14 cellular contexts compared by ENCODE assay signal in genomic region chr9:124102363-124102762, GRCh38.
DNase-seq lines count a peak whose midpoint lies in the region; ATAC-seq, FAIRE-seq and TF ChIP-seq lines count a peak whose summit lies in the region.
"Had no signal": no experiment of that assay in that cellular context is flagged by ENCODE, and none has a peak within 500 bp of the region (broad histone marks: within the 10 kb centered on the region; RNA-seq: fewer than 3 reads in every experiment).

No MANE protein-coding gene starts in this region.

- no peaks in the 10 kb centered on the region for H3K9me3 Mint-ChIP-seq in stimulated activated memory B cell treated with anti-CD40 and anti-IgM and Interleukin-4, amounts not matched to agents 10 μg/mL and 1 μg/mL and 100 μg/mL, for 72 hours

- no peak overlapping the region for H2AFZ ChIP-seq in H1 (ENCODE audit: low read length)

- peaks cover 65% of the 10 kb centered on the region for H3K27me3 Mint-ChIP-seq in stimulated activated memory B cell treated with anti-CD40 and anti-IgM and Interleukin-4, amounts not matched to agents 10 μg/mL and 1 μg/mL and 100 μg/mL, for 72 hours

- no peak overlapping the region for H2AK5ac ChIP-seq in H1 (ENCODE audit: low read depth, low read length)

- H3K9ac ChIP-seq in BLaER1 treated with 17β-estradiol and CSF1 and Interleukin-3, amounts not matched to agents 10 nM and 100 nM = no peak overlapping the region
- no peak overlapping the region for H3K9ac ChIP-seq in H1 (replicated peaks in 1 of 4; ENCODE audit: extremely low read depth in 1 of 4, low read depth in 3 of 4, low read length in 3 of 4)

- H3K27me3 ChIP-seq in BLaER1 treated with 17β-estradiol and CSF1 and Interleukin-3, amounts not matched to agents 10 nM and 100 nM = no peaks in the 10 kb centered on the region
- H3K27me3 ChIP-seq in H1 (replicated peaks in 1 of 4; ENCODE audit: control insufficient read depth in 3 of 4, extremely low read depth in 1 of 4, insufficient read depth in 3 of 4, low read length in 3 of 4) (no peaks in the 10 kb centered on the region), WERI-Rb-1 (ENCODE audit: insufficient read depth, low read depth, severe bottlenecking) (no peaks in the 10 kb centered on the region)
- H3K27me3 ChIP-seq: BE2C had no signal

- H3K4me3 Mint-ChIP-seq in stimulated activated memory B cell treated with anti-CD40 and anti-IgM and Interleukin-4, amounts not matched to agents 10 μg/mL and 1 μg/mL and 100 μg/mL, for 72 hours = no peak overlapping the region

- WGBS in H1 (ENCODE audit: extremely low coverage in 1 of 2, insufficient coverage in 1 of 2, insufficient read length in 1 of 2, insufficient replicate concordance in 2 of 2, low coverage in 1 of 2, low lambda C conversion rate in 2 of 2, missing lambda C conversion rate in 1 of 2), 2 experiments = 65% methylated on average over 3 of the region's 3 CpGs; no CpG with 5 or more reads in 1 of the 2 experiments

- FAIRE-seq in H1 (lab: Jason Lieb, UNC) = no peak
- FAIRE-seq: A549, GM18507, H54, HepG2, HTR-8/SVneo had no signal

- ATAC-seq in stimulated activated memory B cell treated with anti-CD40 and anti-IgM and Interleukin-4, amounts not matched to agents 10 μg/mL and 1 μg/mL and 100 μg/mL, for 72 hours = peak; percentile 34
- ATAC-seq in HG02678 (IDR thresholded peaks at IDR 0.05; ENCODE audit: unreplicated experiment) = no peak
- ATAC-seq: A549, HepG2 had no signal

- H4K5ac ChIP-seq in H1 (ENCODE audit: insufficient read length, low read depth, low read length) = no peak overlapping the region

- H3K56ac ChIP-seq in H1 (replicated peaks; ENCODE audit: insufficient read length, low read depth, low read length) = no peak overlapping the region

- TF ChIP-seq CTCF in H1 (IDR thresholded peaks at IDR 0.05; ENCODE audit: control extremely low read depth in 1 of 3, insufficient read depth in 1 of 3, low read depth in 1 of 3, low read length in 3 of 3) = no peak
- no peak for TF ChIP-seq CTCF in WERI-Rb-1 (IDR thresholded peaks at IDR 0.05; ENCODE audit: low read depth, low read length)

- no peak for TF ChIP-seq EP300 in H1 (IDR thresholded peaks at IDR 0.05; ENCODE audit: borderline replicate concordance in 1 of 2, low read depth in 2 of 2, low read length in 2 of 2)

- no peaks in the 10 kb centered on the region for H3K79me1 ChIP-seq in H1 (ENCODE audit: low read depth, low read length)

- TF ChIP-seq RAD21 in H1 (IDR thresholded peaks at IDR 0.05 in 1 of 2, conservative IDR thresholded peaks at IDR 0.05 in 1 of 2; ENCODE audit: low read depth in 2 of 2, low read length in 2 of 2) = no peak

- H3K27ac Mint-ChIP-seq in stimulated activated memory B cell treated with anti-CD40 and anti-IgM and Interleukin-4, amounts not matched to agents 10 μg/mL and 1 μg/mL and 100 μg/mL, for 72 hours = no peak overlapping the region

- H3K4me1 Mint-ChIP-seq in stimulated activated memory B cell treated with anti-CD40 and anti-IgM and Interleukin-4, amounts not matched to agents 10 μg/mL and 1 μg/mL and 100 μg/mL, for 72 hours = peaks cover 45% of the 10 kb centered on the region

- peak overlapping the region; percentile 1 to 56 (median 46); a peak in 20 of 22 replicates for H3K4me2 ChIP-seq in BLaER1 treated with 17β-estradiol and CSF1 and Interleukin-3, amounts not matched to agents 10 nM and 100 nM
- no peak overlapping the region for H3K4me2 ChIP-seq in H1 (ENCODE audit: insufficient read depth in 1 of 2, low read depth in 2 of 2, low read length in 2 of 2)
- H3K4me2 ChIP-seq: A549 had no signal

- no peaks in the 10 kb centered on the region for H3K9me3 ChIP-seq in BLaER1 treated with 17β-estradiol and CSF1 and Interleukin-3, amounts not matched to agents 10 nM and 100 nM (replicated peaks in 1 of 11)
- H3K9me3 ChIP-seq in H1 (ENCODE audit: insufficient read depth in 2 of 2, low read depth in 1 of 2, low read length in 1 of 2) (no peaks in the 10 kb centered on the region), WERI-Rb-1 (ENCODE audit: severe bottlenecking) (no peaks in the 10 kb centered on the region)
- H3K9me3 ChIP-seq: A549, BE2C had no signal

- no peak overlapping the region for H4K91ac ChIP-seq in H1 (replicated peaks; ENCODE audit: insufficient read length, low read length)

- H3K23ac ChIP-seq in H1 (ENCODE audit: insufficient read length) = no peak overlapping the region

- no peaks in the 10 kb centered on the region for H3K36me3 Mint-ChIP-seq in stimulated activated memory B cell treated with anti-CD40 and anti-IgM and Interleukin-4, amounts not matched to agents 10 μg/mL and 1 μg/mL and 100 μg/mL, for 72 hours

- no peak overlapping the region for H3K4me3 ChIP-seq in BLaER1 treated with 17β-estradiol and CSF1 and Interleukin-3, amounts not matched to agents 10 nM and 100 nM
- no peak overlapping the region for H3K4me3 ChIP-seq in H1 (ENCODE audit: extremely low read depth in 1 of 4, insufficient read depth in 2 of 4, low read depth in 3 of 4, low read length in 4 of 4)
- H3K4me3 ChIP-seq in WERI-Rb-1 (ENCODE audit: low read depth, low read length) = no peak overlapping the region
- H3K4me3 ChIP-seq: A549 had no signal

- no peaks in the 10 kb centered on the region for H3K79me2 ChIP-seq in H1 (ENCODE audit: control insufficient read depth in 1 of 2, insufficient read depth in 2 of 2, low read length in 2 of 2)

- no peak for TF ChIP-seq POLR2A in H1 (IDR thresholded peaks at IDR 0.05; ENCODE audit: control extremely low read depth in 1 of 2, low read depth in 2 of 2, low read length in 2 of 2)

- H2BK12ac ChIP-seq in H1 (ENCODE audit: low read depth, low read length) = peak overlapping the region; percentile 27; the same call in 1 of the 2 replicates

- DNase-seq in GF-D8 (lab: John Stamatoyannopoulos, UW) (peak; percentile 5), H1 (ENCODE audit: low read depth in 1 of 2, low spot score in 2 of 2) (no peak), NCI-H526 treated with DMSO at 0.1 percent for 48 hours (lab: John Stamatoyannopoulos, UW) (no peak), WERI-Rb-1 (no peak)
- DNase-seq: BE2C, DMS53 had no signal

- H2BK5ac ChIP-seq in H1 (ENCODE audit: low read depth, low read length) = no peak overlapping the region

- no peak overlapping the region for H3K18ac ChIP-seq in H1 (ENCODE audit: extremely low read depth, low read length)

- H3K14ac ChIP-seq in H1 (ENCODE audit: insufficient read length) = no peak overlapping the region

- H3K4me1 ChIP-seq in BLaER1 treated with 17β-estradiol and CSF1 and Interleukin-3, amounts not matched to agents 10 nM and 100 nM = peaks cover 8 to 24% (median 14%) of the 10 kb centered on the region in 10 experiments; a peak in 19 of 20 replicates
- H3K4me1 ChIP-seq in H1 (replicated peaks in 1 of 4; ENCODE audit: control insufficient read depth in 3 of 4, insufficient read depth in 4 of 4, low read length in 3 of 4) = peaks cover 0 to 6% (median 2%) of the 10 kb centered on the region in 4 experiments; a peak in 3 of 7 replicates
- H3K4me1 ChIP-seq: A549, BE2C had no signal

- no peak overlapping the region for H4K8ac ChIP-seq in H1 (ENCODE audit: extremely low read depth, insufficient read depth, low read length)

- POLR2A ChIA-PET in H1 (lab: Charles Lee; ENCODE audit: partially characterized antibody) = no interaction called here

- no peaks in the 10 kb centered on the region for H3K36me3 ChIP-seq in BLaER1 treated with 17β-estradiol and CSF1 and Interleukin-3, amounts not matched to agents 10 nM and 100 nM
- H3K36me3 ChIP-seq in H1 (ENCODE audit: control insufficient read depth in 2 of 4, insufficient read depth in 4 of 4, low read length in 3 of 4) (no peaks in the 10 kb centered on the region), WERI-Rb-1 (no peaks in the 10 kb centered on the region)
- H3K36me3 ChIP-seq: BE2C had no signal

- no peak overlapping the region for H3K27ac ChIP-seq in BLaER1 treated with 17β-estradiol and CSF1 and Interleukin-3, amounts not matched to agents 10 nM and 100 nM
- H3K27ac ChIP-seq in H1 (ENCODE audit: low read depth, low read length) (no peak overlapping the region), WERI-Rb-1 (no peak overlapping the region)
- H3K27ac ChIP-seq: A549 had no signal

- H3K4ac ChIP-seq in H1 (replicated peaks; ENCODE audit: insufficient read length, low read depth, low read length) = no peak overlapping the region

- no peak overlapping the region for H2BK15ac ChIP-seq in H1 (ENCODE audit: low read length)

- no peak overlapping the region for H2BK120ac ChIP-seq in H1 (replicated peaks; ENCODE audit: low read depth, low read length)

- H2BK20ac ChIP-seq in H1 (ENCODE audit: low read length) = no peak overlapping the region

- H4K20me1 ChIP-seq in BLaER1 treated with 17β-estradiol and CSF1 and Interleukin-3, amounts not matched to agents 10 nM and 100 nM = 0 out of 22 replicates have a peak, but pooled peaks cover 0 to 3% (median 0%) of the 10 kb centered on the region in 11 experiments
- H4K20me1 ChIP-seq in H1 (replicated peaks in 1 of 2; ENCODE audit: control insufficient read depth in 1 of 2, insufficient read depth in 2 of 2, low read length in 2 of 2) = peaks cover 0 to 2% of the 10 kb centered on the region in 2 experiments

- CTCF ChIA-PET in H1 (lab: Charles Lee; ENCODE audit: partially characterized antibody) = interaction anchor here (1.0 to 2.2 kb wide), 4 partner anchors 20 to 160 kb away, joined by 3 to 5 read pairs (median 4); no protein-coding TSS in a partner anchor

- no peaks in the 10 kb centered on the region for H3K23me2 ChIP-seq in H1 (ENCODE audit: low read depth, low read length)

TF ChIP-seq in H1, 55 proteins besides CTCF, POLR2A, EP300 and RAD21:
- TF ChIP-seq KDM1A (IDR thresholded peaks at IDR 0.05; ENCODE audit: borderline replicate concordance, low read length) (no peak), CHD1 (IDR thresholded peaks at IDR 0.05; ENCODE audit: low read depth, low read length) (no peak), TCF12 (IDR thresholded peaks at IDR 0.05; ENCODE audit: low read depth, low read length) (no peak), BCL11A (IDR thresholded peaks at IDR 0.05; ENCODE audit: low read depth in 2 of 2, low read length in 2 of 2) (no peak), GTF2F1 (IDR thresholded peaks at IDR 0.05; ENCODE audit: borderline replicate concordance, low read depth, low read length) (no peak), CTBP2 (IDR thresholded peaks at IDR 0.05; ENCODE audit: borderline replicate concordance, insufficient read depth, insufficient read length, low read length) (no peak), NANOG (IDR thresholded peaks at IDR 0.05; ENCODE audit: insufficient read depth, low read depth, low read length, poor library complexity, severe bottlenecking) (no peak), CBX8 (IDR thresholded peaks at IDR 0.05; ENCODE audit: borderline replicate concordance, low read depth, low read length) (no peak), CREB1 (IDR thresholded peaks at IDR 0.05) (no peak), SP1 (IDR thresholded peaks at IDR 0.05; ENCODE audit: low read depth, low read length) (no peak)

Comparison
In these comparisons a context has a peak if more than half of its experiments do, and no peak if none do; other contexts are left out.
1. H3K4me2 ChIP-seq: peak in BLaER1 treated with 17β-estradiol and CSF1 and Interleukin-3, amounts not matched to agents 10 nM and 100 nM (11 of 11); none in H1 (0 of 2).